ENCODE assay signal across 8 cellular contexts in the genomic region with DNA sequence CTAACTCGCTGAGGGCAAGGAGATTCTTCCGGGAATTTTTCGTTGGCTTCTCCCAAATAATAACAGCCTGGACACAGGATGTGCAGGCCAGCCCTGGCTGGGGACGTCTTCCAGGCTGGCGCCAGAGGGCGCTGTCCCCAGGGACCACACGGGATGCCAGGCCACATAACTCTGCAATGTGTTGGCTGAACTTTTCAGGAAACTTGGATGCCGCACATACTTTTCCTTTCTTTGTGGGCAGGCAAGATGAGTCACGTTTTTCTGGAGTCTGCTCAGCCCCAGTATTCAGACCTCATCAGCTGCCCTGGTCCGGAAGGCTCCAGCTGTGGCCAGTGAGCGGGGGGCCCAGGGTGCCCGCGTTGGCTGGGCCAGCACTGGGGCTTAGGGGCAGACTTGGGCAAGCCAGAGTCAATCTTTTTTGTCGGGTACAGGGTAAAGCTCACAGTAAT.
DNase-seq lines count a peak whose midpoint lies in the region; ATAC-seq and TF ChIP-seq lines count a peak whose summit lies in the region.

No MANE protein-coding gene starts in this region.

- TF ChIP-seq CTCF in BE2C (IDR thresholded peaks at IDR 0.05; ENCODE audit: low read depth, low read length): peak; percentile 99
- TF ChIP-seq CTCF in GM12865 (IDR thresholded peaks at IDR 0.05; ENCODE audit: insufficient read depth, low read depth, low read length, missing control alignments): peak; percentile 80
- peak; percentile 99 for TF ChIP-seq CTCF in kidney epithelial cell (IDR thresholded peaks at IDR 0.05; ENCODE audit: insufficient read depth, low read length, poor library complexity, severe bottlenecking)

- H3K9me3 Mint-ChIP-seq in stimulated activated naive B cell treated with anti-CD40 and anti-IgM and Interleukin-4, amounts not matched to agents 10 μg/mL and 1 μg/mL and 100 μg/mL, for 72 hours: peaks cover 5 to 6% of the 10 kb centered on the region in 2 donors

- no peaks in the 10 kb centered on the region for H3K27me3 Mint-ChIP-seq in stimulated activated naive B cell treated with anti-CD40 and anti-IgM and Interleukin-4, amounts not matched to agents 10 μg/mL and 1 μg/mL and 100 μg/mL, for 72 hours

- H3K9me3 ChIP-seq in BE2C: no peaks in the 10 kb centered on the region

- H3K4me3 Mint-ChIP-seq in stimulated activated naive B cell treated with anti-CD40 and anti-IgM and Interleukin-4, amounts not matched to agents 10 μg/mL and 1 μg/mL and 100 μg/mL, for 72 hours: no peak overlapping the region

- no peaks in the 10 kb centered on the region for H3K4me1 ChIP-seq in BE2C

- peak; percentile 63 to 64 for ATAC-seq in stimulated activated naive B cell treated with anti-CD40 and anti-IgM and Interleukin-4, amounts not matched to agents 10 μg/mL and 1 μg/mL and 100 μg/mL, for 72 hours (replicated peaks)
- ATAC-seq in HG02588 (IDR thresholded peaks at IDR 0.05; ENCODE audit: unreplicated experiment) (no peak), GM21619 (IDR thresholded peaks at IDR 0.05; ENCODE audit: unreplicated experiment) (no peak)

- H3K27me3 ChIP-seq in BE2C (no peaks in the 10 kb centered on the region), kidney epithelial cell (ENCODE audit: control insufficient read depth, insufficient read depth, low read length) (no peaks in the 10 kb centered on the region)

- no peak overlapping the region for H3K27ac Mint-ChIP-seq in stimulated activated naive B cell treated with anti-CD40 and anti-IgM and Interleukin-4, amounts not matched to agents 10 μg/mL and 1 μg/mL and 100 μg/mL, for 72 hours

- peaks cover 14% of the 10 kb centered on the region in 2 donors for H3K4me1 Mint-ChIP-seq in stimulated activated naive B cell treated with anti-CD40 and anti-IgM and Interleukin-4, amounts not matched to agents 10 μg/mL and 1 μg/mL and 100 μg/mL, for 72 hours

- DNase-seq in BE2C (peak; percentile 84), GM12865 (ENCODE audit: low read depth) (peak; percentile 46), NCI-H460 (ENCODE audit: extremely low read depth, low read depth) (peak; percentile 96), cerebellum (ENCODE audit: low spot score) (peak; percentile 40), kidney epithelial cell (ENCODE audit: low read depth) (peak; percentile 99)
- DNase-seq in stimulated activated naive B cell treated with anti-CD40 and anti-IgM and Interleukin-4, amounts not matched to agents 10 μg/mL and 1 μg/mL and 100 μg/mL, for 72 hours: no peak

- peaks cover 10 to 21% of the 10 kb centered on the region in 2 donors for H3K36me3 Mint-ChIP-seq in stimulated activated naive B cell treated with anti-CD40 and anti-IgM and Interleukin-4, amounts not matched to agents 10 μg/mL and 1 μg/mL and 100 μg/mL, for 72 hours

- no peaks in the 10 kb centered on the region for H3K36me3 ChIP-seq in BE2C
- no peaks in the 10 kb centered on the region for H3K36me3 ChIP-seq in kidney epithelial cell (ENCODE audit: control insufficient read depth, insufficient read depth, low read length)

- H3K4me3 ChIP-seq in BE2C (ENCODE audit: low read depth, low read length) (no peak overlapping the region), GM12865 (ENCODE audit: low read depth, low read length) (no peak overlapping the region), kidney epithelial cell (ENCODE audit: low read depth, low read length) (no peak overlapping the region)

Comparison
In these comparisons a context has a peak if more than half of its experiments do, and no peak if none do; other contexts are left out.
1. ATAC-seq: peak in stimulated activated naive B cell treated with anti-CD40 and anti-IgM and Interleukin-4, amounts not matched to agents 10 μg/mL and 1 μg/mL and 100 μg/mL, for 72 hours (2 of 2); none in HG02588 (single experiment) and GM21619 (single experiment).
2. Peak in every context shown above with its lines, with median percentiles within 50 percentile points of each other: CTCF ChIP-seq.